ENCODE assay signal across 9 cellular contexts in genomic region chr1:91684599-91685196, GRCh38.
DNase-seq lines count a peak whose midpoint lies in the region; ATAC-seq and TF ChIP-seq lines count a peak whose summit lies in the region.
"Had no signal": no experiment of that assay in that cellular context is flagged by ENCODE, and none has a peak within 500 bp of the region (broad histone marks: within the 10 kb centered on the region; RNA-seq: fewer than 3 reads in every experiment).

No MANE protein-coding gene starts in this region.

- H3K36me3 ChIP-seq in breast epithelium (no peaks in the 10 kb centered on the region), upper lobe of right lung (peaks cover 14% of the 10 kb centered on the region), gastrocnemius medialis (peaks cover 0 to 10% of the 10 kb centered on the region in 2 donors)

- POLR2A ChIA-PET in MCF 10A (lab: Yijun Ruan, JAX) = interaction anchor here (0.9 to 1.3 kb wide), 6 partner anchors 14 to 244 kb away, joined by 3 to 4 read pairs (median 4); no protein-coding TSS in a partner anchor

- no peak overlapping the region for H3K4me3 ChIP-seq in breast epithelium
- no peak overlapping the region for H3K4me3 ChIP-seq in upper lobe of right lung
- no peak overlapping the region for H3K4me3 ChIP-seq in gastrocnemius medialis

- in situ Hi-C loops in gastrocnemius medialis (cut with MboI; ENCODE audit: low sequenced_read_pairs in 4 of 4) = no loop called here

- H3K9me3 ChIP-seq in breast epithelium (no peaks in the 10 kb centered on the region), upper lobe of right lung (no peaks in the 10 kb centered on the region), gastrocnemius medialis (no peaks in the 10 kb centered on the region)

- no peaks in the 10 kb centered on the region for H3K4me1 ChIP-seq in breast epithelium
- H3K4me1 ChIP-seq in upper lobe of right lung = peaks cover 48% of the 10 kb centered on the region
- H3K4me1 ChIP-seq in gastrocnemius medialis = peaks cover 30 to 44% of the 10 kb centered on the region in 2 donors

- TF ChIP-seq CTCF in breast epithelium (IDR thresholded peaks at IDR 0.05) = no peak
- TF ChIP-seq CTCF in MCF 10A (IDR thresholded peaks at IDR 0.05; ENCODE audit: unreplicated experiment) = no peak
- TF ChIP-seq CTCF in upper lobe of right lung (IDR thresholded peaks at IDR 0.05) = no peak
- TF ChIP-seq CTCF in gastrocnemius medialis (IDR thresholded peaks at IDR 0.05 in 4 of 5, conservative IDR thresholded peaks at IDR 0.05 in 1 of 5) = no peak

- intact Hi-C loops in breast epithelium (cut with DNase I; ENCODE audit: low total_unique reads) = no loop called here
- intact Hi-C loops in MCF 10A (cut with micrococcal nuclease) = no loop called here
- intact Hi-C loops in activated T-helper 2 cell treated with anti-CD3 and anti-CD28 coated beads, Interferon-gamma antibody, Interleukin-2, Interleukin-4, amounts not matched to agents 10 μg/mL and 5 μg/mL and 100 μg/mL, durations not matched to agents 14 hours and 24 hours and 36 hours (cut with micrococcal nuclease) = no loop called here
- intact Hi-C loops in upper lobe of right lung (cut with DNase I) = no loop called here
- intact Hi-C loops in gastrocnemius medialis (cut with DNase I; ENCODE audit: low total_unique reads) = no loop called here

- no TSS peak for BruUV-seq in MCF 10A (replicated peaks; lab: Mats Ljungman, UMichigan)

- H3K27ac Mint-ChIP-seq in MCF 10A (ENCODE audit: low read depth, unreplicated experiment) = no peak overlapping the region
- peak overlapping the region; percentile 69 for H3K27ac Mint-ChIP-seq in activated T-helper 2 cell treated with anti-CD3 and anti-CD28 coated beads, Interferon-gamma antibody, Interleukin-2, Interleukin-4, amounts not matched to agents 10 μg/mL and 5 μg/mL and 100 μg/mL, durations not matched to agents 14 hours and 24 hours and 36 hours

- H3K4me1 Mint-ChIP-seq in MCF 10A (ENCODE audit: insufficient read depth, unreplicated experiment) = peaks cover 6% of the 10 kb centered on the region
- H3K4me1 Mint-ChIP-seq in activated T-helper 2 cell treated with anti-CD3 and anti-CD28 coated beads, Interferon-gamma antibody, Interleukin-2, Interleukin-4, amounts not matched to agents 10 μg/mL and 5 μg/mL and 100 μg/mL, durations not matched to agents 14 hours and 24 hours and 36 hours (ENCODE audit: low read depth) = peaks cover 38% of the 10 kb centered on the region

- peaks cover 41% of the 10 kb centered on the region for H3K36me3 Mint-ChIP-seq in MCF 10A (ENCODE audit: insufficient read depth, unreplicated experiment)
- H3K36me3 Mint-ChIP-seq in activated T-helper 2 cell treated with anti-CD3 and anti-CD28 coated beads, Interferon-gamma antibody, Interleukin-2, Interleukin-4, amounts not matched to agents 10 μg/mL and 5 μg/mL and 100 μg/mL, durations not matched to agents 14 hours and 24 hours and 36 hours (ENCODE audit: low read depth) = peaks cover 43% of the 10 kb centered on the region

- DNase-seq in breast epithelium (ENCODE audit: low spot score in 2 of 2) = no peak
- DNase-seq in MCF 10A (ENCODE audit: unreplicated experiment) = no peak
- no peak for DNase-seq in activated T-helper 2 cell treated with anti-CD3 and anti-CD28 coated beads, Interferon-gamma antibody, Interleukin-2, Interleukin-4, amounts not matched to agents 10 μg/mL and 5 μg/mL and 100 μg/mL, durations not matched to agents 14 hours and 24 hours and 36 hours (ENCODE audit: low spot score)
- peak; percentile 40 for DNase-seq in iris pigment epithelial cell (ENCODE audit: low read depth)
- no peak for DNase-seq in upper lobe of right lung
- no peak for DNase-seq in gastrocnemius medialis
- DNase-seq: OCI-M1 had no signal

- H3K4me3 Mint-ChIP-seq in MCF 10A (ENCODE audit: unreplicated experiment) = no peak overlapping the region
- peak overlapping the region; percentile 17 for H3K4me3 Mint-ChIP-seq in activated T-helper 2 cell treated with anti-CD3 and anti-CD28 coated beads, Interferon-gamma antibody, Interleukin-2, Interleukin-4, amounts not matched to agents 10 μg/mL and 5 μg/mL and 100 μg/mL, durations not matched to agents 14 hours and 24 hours and 36 hours (ENCODE audit: low read depth)

- no peaks in the 10 kb centered on the region for H3K9me3 Mint-ChIP-seq in MCF 10A (ENCODE audit: unreplicated experiment)
- H3K9me3 Mint-ChIP-seq in activated T-helper 2 cell treated with anti-CD3 and anti-CD28 coated beads, Interferon-gamma antibody, Interleukin-2, Interleukin-4, amounts not matched to agents 10 μg/mL and 5 μg/mL and 100 μg/mL, durations not matched to agents 14 hours and 24 hours and 36 hours = no peaks in the 10 kb centered on the region

- H3K27me3 ChIP-seq in breast epithelium (no peaks in the 10 kb centered on the region), upper lobe of right lung (no peaks in the 10 kb centered on the region), gastrocnemius medialis (no peaks in the 10 kb centered on the region)

- CTCF ChIA-PET in MCF 10A (lab: Yijun Ruan, JAX) = interaction anchor here (0.6 to 1.3 kb wide), 3 partner anchors 46 to 173 kb away, joined by 3 to 4 read pairs (median 3); no protein-coding TSS in a partner anchor

- ATAC-seq in upper lobe of right lung = peak; percentile 64
- no peak for ATAC-seq in gastrocnemius medialis
- ATAC-seq in GM19463 (IDR thresholded peaks at IDR 0.05; ENCODE audit: unreplicated experiment) = no peak
- ATAC-seq in HG03095 (IDR thresholded peaks at IDR 0.05; ENCODE audit: unreplicated experiment) = no peak

- H3K27ac ChIP-seq in breast epithelium = peak overlapping the region; percentile 42 to 66
- H3K27ac ChIP-seq in upper lobe of right lung = peak overlapping the region; percentile 17
- peak overlapping the region in 2 of 4 donors; percentile 12 to 38 for H3K27ac ChIP-seq in gastrocnemius medialis

- TF ChIP-seq POLR2A in breast epithelium (IDR thresholded peaks at IDR 0.05) (no peak), gastrocnemius medialis (IDR thresholded peaks at IDR 0.05) (no peak)

- H3K27me3 Mint-ChIP-seq in MCF 10A (ENCODE audit: insufficient read depth, unreplicated experiment) = no peaks in the 10 kb centered on the region
- H3K27me3 Mint-ChIP-seq in activated T-helper 2 cell treated with anti-CD3 and anti-CD28 coated beads, Interferon-gamma antibody, Interleukin-2, Interleukin-4, amounts not matched to agents 10 μg/mL and 5 μg/mL and 100 μg/mL, durations not matched to agents 14 hours and 24 hours and 36 hours (ENCODE audit: low read depth) = no peaks in the 10 kb centered on the region
